8 cellular contexts compared by ENCODE assay signal in the genomic region with DNA sequence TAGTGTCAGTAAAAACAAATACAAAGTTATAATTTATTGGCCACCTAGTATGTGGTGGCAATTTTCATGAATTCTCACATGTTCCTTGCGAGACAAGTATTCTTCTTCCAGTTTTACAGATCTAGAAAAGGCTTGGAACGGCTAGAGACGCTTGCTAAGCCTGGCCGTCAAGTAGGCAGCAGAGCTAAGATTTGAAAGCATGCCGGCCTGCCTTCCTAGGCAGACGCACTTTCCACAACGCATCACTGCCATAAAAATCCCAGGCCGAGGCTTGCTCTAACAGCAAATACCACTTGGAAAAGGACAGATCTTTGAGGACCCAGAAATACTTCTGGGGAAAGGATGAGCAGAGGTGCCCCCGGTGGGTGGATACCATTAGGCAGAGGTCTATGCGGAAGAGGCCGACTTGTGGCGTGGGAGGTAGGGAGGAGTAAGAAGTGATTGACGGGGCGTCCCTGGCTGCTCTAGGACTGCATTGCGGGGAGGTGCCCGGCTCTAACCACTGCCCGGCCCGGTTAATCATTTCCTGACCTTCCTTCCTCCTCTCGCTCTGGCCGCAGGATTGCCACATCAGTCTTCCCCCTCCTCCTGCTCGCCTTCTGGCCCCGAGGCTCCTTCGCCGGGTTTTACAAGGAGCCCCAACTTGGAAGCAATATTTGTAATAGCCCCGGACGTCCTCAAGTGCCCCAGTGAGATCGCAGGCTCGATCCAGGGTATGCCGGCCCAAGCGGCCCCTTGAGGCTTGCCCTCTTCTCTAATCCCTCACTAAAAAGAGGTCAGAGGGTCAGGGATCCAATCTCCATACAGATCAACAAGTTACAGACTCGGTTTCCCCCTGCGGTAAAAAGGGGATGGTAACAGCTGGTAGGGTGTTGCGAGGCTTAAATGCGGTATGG. TPM values are rescaled to one million over a fixed set of nuclear protein-coding genes. Genes with fewer than 3 reads are reported as not detected.
A peak's percentile ranks its signal among the peaks of the same experiment; 100 is the strongest.
DNase-seq lines count a peak whose midpoint lies in the region; ATAC-seq, FAIRE-seq and TF ChIP-seq lines count a peak whose summit lies in the region.

No MANE protein-coding gene starts in this region.

- peak; percentile 38 for ATAC-seq in HG02970 (IDR thresholded peaks at IDR 0.05; ENCODE audit: low FRiP score, unreplicated experiment)

- no peaks in the 10 kb centered on the region for H3K36me3 Mint-ChIP-seq in nephron progenitor cell (ENCODE audit: low read depth)

- BruUV-seq in OCI-LY7 (replicated peaks; lab: Mats Ljungman, UMichigan) = TSS peak; percentile 59

- H3K4me2 ChIP-seq in OCI-LY7 (ENCODE audit: low read length) = peak overlapping the region; percentile 83

- H3K79me2 ChIP-seq in OCI-LY7 (ENCODE audit: insufficient read depth, low read depth, low read length) = peaks cover 33% of the 10 kb centered on the region

- H2AFZ ChIP-seq in OCI-LY7 (ENCODE audit: low read length) = peak overlapping the region; percentile 61

- no peaks in the 10 kb centered on the region for H3K9me2 ChIP-seq in OCI-LY7 (ENCODE audit: insufficient read depth, low read length)

- H3K9me3 ChIP-seq in OCI-LY7 (ENCODE audit: low read length) = no peaks in the 10 kb centered on the region
- H3K9me3 ChIP-seq in stomach smooth muscle (ENCODE audit: control insufficient read depth in 2 of 2, low read length in 2 of 2) = no peaks in the 10 kb centered on the region

- TF ChIP-seq CTCF in OCI-LY7 (conservative IDR thresholded peaks at IDR 0.05; ENCODE audit: low read length) = 0 out of 2 replicates have a peak, but pooled peaks have one; percentile 3
- TF ChIP-seq CTCF in fibroblast of mammary gland (conservative IDR thresholded peaks at IDR 0.05; ENCODE audit: control insufficient read depth, insufficient read depth, low read depth, low read length) = no peak
- TF ChIP-seq CTCF in nephron progenitor cell (IDR thresholded peaks at IDR 0.05) = no peak

- H3K27ac ChIP-seq in OCI-LY7 (ENCODE audit: low read depth, low read length, poor library complexity, severe bottlenecking) = peak overlapping the region; percentile 77
- H3K27ac ChIP-seq in stomach smooth muscle (ENCODE audit: low read length) = peak overlapping the region; percentile 99

- peaks cover 70% of the 10 kb centered on the region for H3K4me1 ChIP-seq in OCI-LY7 (ENCODE audit: insufficient read depth, low read length, poor library complexity, severe bottlenecking)
- H3K4me1 ChIP-seq in stomach smooth muscle (ENCODE audit: control insufficient read depth, insufficient read depth, low read length) = peaks cover 35% of the 10 kb centered on the region

- H4K20me1 ChIP-seq in OCI-LY7 (ENCODE audit: insufficient read depth, low read length) = peaks cover 17% of the 10 kb centered on the region

- H3K4me3 ChIP-seq in OCI-LY7 (ENCODE audit: low read depth, low read length, poor library complexity, severe bottlenecking) (peak overlapping the region; percentile 72), fibroblast of mammary gland (ENCODE audit: control insufficient read depth, low read depth, low read length) (peak overlapping the region; percentile 61), stomach smooth muscle (ENCODE audit: low read length in 2 of 2) (peak overlapping the region; percentile 64 to 80)

- peak overlapping the region; percentile 77 for H3K4me3 Mint-ChIP-seq in nephron progenitor cell

- intact Hi-C loops in OCI-LY7 (cut with micrococcal nuclease; ENCODE audit: unreplicated experiment) = loop anchor here (1.0 to 10.0 kb wide), 2 partner anchors 28 to 308 kb away; no protein-coding TSS in a partner anchor

- no peaks in the 10 kb centered on the region for H3K9me3 Mint-ChIP-seq in nephron progenitor cell

- FAIRE-seq in GM18507 (lab: Jason Lieb, UNC) = peak; percentile 95

- H3K9ac ChIP-seq in stomach smooth muscle (ENCODE audit: low read length in 2 of 2) = peak overlapping the region; percentile 92 to 96

- DNase-seq in GM18507 (ENCODE audit: extremely low spot score, insufficient read length, low read depth) (peak; percentile 48), OCI-LY7 (ENCODE audit: low spot score) (peak; percentile 85), fibroblast of mammary gland (ENCODE audit: low read depth) (peak; percentile 98), nephron progenitor cell (peak; percentile 48), DMS 273 (lab: John Stamatoyannopoulos, UW; ENCODE audit: unreplicated experiment) (no peak)
- peak; percentile 82 to 85 for DNase-seq in activated T-cell treated with anti-CD3 and anti-CD28 coated beads, Interleukin-2, amount 50 U/mL, for 48 hours

- no peaks in the 10 kb centered on the region for H3K27me3 ChIP-seq in stomach smooth muscle (ENCODE audit: control insufficient read depth in 1 of 2, insufficient read depth in 2 of 2, low read length in 2 of 2)

- no peaks in the 10 kb centered on the region for H3K36me3 ChIP-seq in OCI-LY7 (ENCODE audit: insufficient read depth, low read length)
- no peaks in the 10 kb centered on the region for H3K36me3 ChIP-seq in stomach smooth muscle (ENCODE audit: control insufficient read depth in 2 of 2, insufficient read depth in 2 of 2, low read length in 2 of 2)

- H3K27ac Mint-ChIP-seq in nephron progenitor cell = no peak overlapping the region

- peaks cover 70% of the 10 kb centered on the region for H3K4me1 Mint-ChIP-seq in nephron progenitor cell

- CTCF ChIA-PET in OCI-LY7 (lab: Charles Lee; ENCODE audit: unreplicated experiment) = interaction anchor here (0.6 to 1.4 kb wide), 2 partner anchors 19 to 60 kb away, joined by 3 to 4 read pairs; no protein-coding TSS in a partner anchor

- POLR2A ChIA-PET in OCI-LY7 (lab: Charles Lee) = interaction anchor here (0.7 to 2.9 kb wide), 8 partner anchors 10 to 55 kb away, joined by 3 to 30 read pairs (median 3); no protein-coding TSS in a partner anchor

- no peaks in the 10 kb centered on the region for H3K27me3 Mint-ChIP-seq in nephron progenitor cell (ENCODE audit: low read depth, poor library complexity)

RNA-seq across cellular contexts. Expression of gene USP3, which starts 1.3 kb away (rescaled TPM):
- 26.3 and 34.6 TPM in 2 replicates for total RNA-seq in OCI-LY7 (2014; rRNA removed; shearing (Covaris generic))
- 53.0 and 64.9 TPM in 2 replicates for total RNA-seq in OCI-LY7 (2022)
